1 cellular context compared by ENCODE assay signal in the genomic region with DNA sequence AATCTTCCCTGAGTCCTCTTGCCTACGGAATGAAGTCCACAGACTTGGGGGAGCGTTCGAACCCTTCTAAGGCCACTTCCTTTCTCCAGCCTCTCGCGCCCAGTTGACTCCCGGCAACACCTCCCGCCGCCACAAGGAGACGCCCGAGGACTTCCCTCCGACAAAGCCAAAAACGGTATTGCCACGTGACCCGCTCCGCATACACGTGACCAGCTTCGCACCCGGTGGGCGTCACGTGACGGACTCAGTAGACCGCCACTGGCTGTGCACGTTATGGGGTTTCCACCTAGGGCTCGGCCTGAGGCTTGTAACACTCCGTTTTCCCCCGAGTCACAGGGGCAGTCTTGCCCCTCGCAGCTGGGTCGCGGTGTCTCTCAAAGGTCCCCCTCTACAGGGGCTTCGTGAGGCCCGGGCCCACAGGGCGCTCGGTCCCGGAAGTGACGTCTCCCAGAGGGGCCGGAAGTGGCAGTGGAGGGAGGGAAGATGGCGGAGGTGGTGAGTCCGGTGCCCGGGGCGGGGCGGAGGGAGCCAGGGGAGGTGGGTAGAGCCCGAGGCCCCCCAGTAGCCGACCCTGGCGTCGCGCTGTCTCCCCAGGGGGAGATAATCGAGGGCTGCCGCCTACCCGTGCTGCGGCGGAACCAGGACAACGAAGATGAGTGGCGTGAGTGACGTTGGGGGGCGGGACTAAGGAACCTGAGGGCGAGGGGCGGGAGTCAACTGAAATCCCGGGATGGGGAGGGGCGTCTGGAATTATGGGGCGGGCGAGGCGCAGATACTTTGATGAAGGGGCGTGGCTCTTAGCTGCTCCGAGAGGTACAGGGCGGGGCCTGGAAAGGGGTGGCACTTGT.
A peak's percentile ranks its signal among the peaks of the same experiment; 100 is the strongest.
TF ChIP-seq lines count a peak whose summit lies in the region.

A gene (plus strand): TSS at position 468 of the 848 bp plus-strand sequence. CDS start 16 bp downstream, at position 484.

TF ChIP-seq in SK-N-SH treated with all-trans-retinoic acid at 6 μM for 48 hours, 23 proteins besides CTCF, POLR2A, EP300 and RAD21 (continued from another document):
- TF ChIP-seq, protein P1, sequence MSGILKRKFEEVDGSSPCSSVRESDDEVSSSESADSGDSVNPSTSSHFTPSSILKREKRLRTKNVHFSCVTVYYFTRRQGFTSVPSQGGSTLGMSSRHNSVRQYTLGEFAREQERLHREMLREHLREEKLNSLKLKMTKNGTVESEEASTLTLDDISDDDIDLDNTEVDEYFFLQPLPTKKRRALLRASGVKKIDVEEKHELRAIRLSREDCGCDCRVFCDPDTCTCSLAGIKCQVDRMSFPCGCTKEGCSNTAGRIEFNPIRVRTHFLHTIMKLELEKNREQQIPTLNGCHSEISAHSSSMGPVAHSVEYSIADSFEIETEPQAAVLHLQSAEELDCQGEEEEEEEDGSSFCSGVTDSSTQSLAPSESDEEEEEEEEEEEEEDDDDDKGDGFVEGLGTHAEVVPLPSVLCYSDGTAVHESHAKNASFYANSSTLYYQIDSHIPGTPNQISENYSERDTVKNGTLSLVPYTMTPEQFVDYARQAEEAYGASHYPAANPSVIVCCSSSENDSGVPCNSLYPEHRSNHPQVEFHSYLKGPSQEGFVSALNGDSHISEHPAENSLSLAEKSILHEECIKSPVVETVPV (CRISPR knock-in tag; IDR thresholded peaks at IDR 0.05), result peak; percentile 89
- TF ChIP-seq, protein P2, sequence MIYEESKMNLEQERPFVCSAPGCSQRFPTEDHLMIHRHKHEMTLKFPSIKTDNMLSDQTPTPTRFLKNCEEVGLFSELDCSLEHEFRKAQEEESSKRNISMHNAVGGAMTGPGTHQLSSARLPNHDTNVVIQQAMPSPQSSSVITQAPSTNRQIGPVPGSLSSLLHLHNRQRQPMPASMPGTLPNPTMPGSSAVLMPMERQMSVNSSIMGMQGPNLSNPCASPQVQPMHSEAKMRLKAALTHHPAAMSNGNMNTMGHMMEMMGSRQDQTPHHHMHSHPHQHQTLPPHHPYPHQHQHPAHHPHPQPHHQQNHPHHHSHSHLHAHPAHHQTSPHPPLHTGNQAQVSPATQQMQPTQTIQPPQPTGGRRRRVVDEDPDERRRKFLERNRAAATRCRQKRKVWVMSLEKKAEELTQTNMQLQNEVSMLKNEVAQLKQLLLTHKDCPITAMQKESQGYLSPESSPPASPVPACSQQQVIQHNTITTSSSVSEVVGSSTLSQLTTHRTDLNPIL (CRISPR knock-in tag; IDR thresholded peaks at IDR 0.05; ENCODE audit: low read depth), result 0 out of 2 replicates have a peak, but pooled peaks have one; percentile 35
- TF ChIP-seq ZNF565 (CRISPR knock-in tag; conservative IDR thresholded peaks at IDR 0.05; ENCODE audit: low read depth), result no peak
